In genomic region chr2:173571021-173571821, GRCh38 we compare ENCODE assay signal across 8 cellular contexts.
DNase-seq lines count a peak whose midpoint lies in the region; ATAC-seq, FAIRE-seq and TF ChIP-seq lines count a peak whose summit lies in the region.

No MANE protein-coding gene starts in this region.

- TF ChIP-seq CTCF in PC-3 (conservative IDR thresholded peaks at IDR 0.05; ENCODE audit: low read depth, low read length) (peak; percentile 70), fibroblast of the aortic adventitia (IDR thresholded peaks at IDR 0.05; ENCODE audit: insufficient read depth, low read length) (peak; percentile 19), spleen (IDR thresholded peaks at IDR 0.05 in 8 of 11, conservative IDR thresholded peaks at IDR 0.05 in 3 of 11) (peak in 6 of 11 experiments; percentile 14 to 46 (median 22))

- H3K4me1 ChIP-seq in BLaER1 treated with 17β-estradiol and CSF1 and Interleukin-3, amounts not matched to agents 10 nM and 100 nM: peaks cover 19 to 36% (median 28%) of the 10 kb centered on the region in 10 experiments; a peak in 19 of 20 replicates
- H3K4me1 ChIP-seq in PC-3 (ENCODE audit: insufficient read depth, low read length): peaks cover 40% of the 10 kb centered on the region
- H3K4me1 ChIP-seq in spleen: peaks cover 0 to 17% (median 3%) of the 10 kb centered on the region in 6 donors

- peaks cover 3% of the 10 kb centered on the region for H3K4me1 Mint-ChIP-seq in activated CD4-positive, alpha-beta T cell treated with anti-CD3 and anti-CD28 coated beads, Interleukin-2, amount 10 ng/mL, durations not matched to agents 24 days and 14 days

- POLR2A ChIA-PET in PC-3 (lab: Charles Lee; ENCODE audit: unreplicated experiment): no interaction called here

- peak overlapping the region in 4 of 11 experiments; percentile 9 to 41 (median 26); a peak in 2 of 22 replicates for H3K9ac ChIP-seq in BLaER1 treated with 17β-estradiol and CSF1 and Interleukin-3, amounts not matched to agents 10 nM and 100 nM
- H3K9ac ChIP-seq in PC-3 (ENCODE audit: low read length): peak overlapping the region; percentile 26

- CTCF ChIA-PET in PC-3 (lab: Charles Lee): interaction anchor here (0.7 kb wide), 2 partner anchors 60 to 313 kb away, joined by 3 to 5 read pairs; no protein-coding TSS in a partner anchor

- intact Hi-C loops in PC-3 (cut with micrococcal nuclease): loop anchor here (1.0 to 10.0 kb wide), 11 partner anchors 20 to 771 kb away; no protein-coding TSS in a partner anchor
- intact Hi-C loops in spleen (cut with DNase I; ENCODE audit: low total_unique reads): no loop called here
- intact Hi-C loops in activated CD4-positive, alpha-beta T cell treated with anti-CD3 and anti-CD28 coated beads, Interleukin-2, amount 10 ng/mL, durations not matched to agents 24 days and 14 days (cut with micrococcal nuclease): no loop called here

- H3K36me3 ChIP-seq in BLaER1 treated with 17β-estradiol and CSF1 and Interleukin-3, amounts not matched to agents 10 nM and 100 nM: no peaks in the 10 kb centered on the region
- H3K36me3 ChIP-seq in PC-3 (ENCODE audit: low read depth, low read length): no peaks in the 10 kb centered on the region
- H3K36me3 ChIP-seq in spleen: no peaks in the 10 kb centered on the region

- H2AFZ ChIP-seq in PC-3 (ENCODE audit: low read length): peak overlapping the region; percentile 70

- peaks cover 0 to 11% (median 9%) of the 10 kb centered on the region in 11 experiments; a peak in 9 of 22 replicates for H3K9me3 ChIP-seq in BLaER1 treated with 17β-estradiol and CSF1 and Interleukin-3, amounts not matched to agents 10 nM and 100 nM (replicated peaks in 1 of 11)
- H3K9me3 ChIP-seq in PC-3 (ENCODE audit: low read length): no peaks in the 10 kb centered on the region
- no peaks in the 10 kb centered on the region for H3K9me3 ChIP-seq in spleen

- H3K36me3 Mint-ChIP-seq in activated CD4-positive, alpha-beta T cell treated with anti-CD3 and anti-CD28 coated beads, Interleukin-2, amount 10 ng/mL, durations not matched to agents 24 days and 14 days (ENCODE audit: low read depth): no peaks in the 10 kb centered on the region

- peaks cover 17% of the 10 kb centered on the region for H3K27me3 Mint-ChIP-seq in activated CD4-positive, alpha-beta T cell treated with anti-CD3 and anti-CD28 coated beads, Interleukin-2, amount 10 ng/mL, durations not matched to agents 24 days and 14 days

- H3K27me3 ChIP-seq in BLaER1 treated with 17β-estradiol and CSF1 and Interleukin-3, amounts not matched to agents 10 nM and 100 nM: no peaks in the 10 kb centered on the region
- H3K27me3 ChIP-seq in PC-3 (ENCODE audit: low read length) (no peaks in the 10 kb centered on the region), spleen (replicated peaks in 1 of 7) (peaks cover 0 to 10% (median 0%) of the 10 kb centered on the region in 7 donors)

- no peak for FAIRE-seq in HTR-8/SVneo (lab: Jason Lieb, UNC)

- H4K20me1 ChIP-seq in BLaER1 treated with 17β-estradiol and CSF1 and Interleukin-3, amounts not matched to agents 10 nM and 100 nM: no peaks in the 10 kb centered on the region
- no peaks in the 10 kb centered on the region for H4K20me1 ChIP-seq in PC-3 (ENCODE audit: low read length)

- no peak overlapping the region for H3K4me3 Mint-ChIP-seq in activated CD4-positive, alpha-beta T cell treated with anti-CD3 and anti-CD28 coated beads, Interleukin-2, amount 10 ng/mL, durations not matched to agents 24 days and 14 days

- WGBS in spleen, 5 donors: 8 to 13% (median 9%) methylated on average over 10 of the region's 10 CpGs

- no peak overlapping the region for H3K4me3 ChIP-seq in BLaER1 treated with 17β-estradiol and CSF1 and Interleukin-3, amounts not matched to agents 10 nM and 100 nM
- H3K4me3 ChIP-seq in PC-3 (ENCODE audit: low read length) (peak overlapping the region; percentile 58), fibroblast of the aortic adventitia (ENCODE audit: low read depth, low read length) (no peak overlapping the region), spleen (no peak overlapping the region)

- peak; percentile 72 for ATAC-seq in PC-3
- ATAC-seq in GM18867 (IDR thresholded peaks at IDR 0.05; ENCODE audit: unreplicated experiment): no peak

- H3K79me2 ChIP-seq in PC-3 (ENCODE audit: low read length): peaks cover 24% of the 10 kb centered on the region

- H3K27ac ChIP-seq in BLaER1 treated with 17β-estradiol and CSF1 and Interleukin-3, amounts not matched to agents 10 nM and 100 nM: peak overlapping the region in 1 of 11 experiments; percentile 23; a peak in 1 of 22 replicates
- H3K27ac ChIP-seq in PC-3 (ENCODE audit: low read length) (peak overlapping the region; percentile 71), spleen (no peak overlapping the region)

- H3F3A ChIP-seq in PC-3 (ENCODE audit: low read length, unreplicated experiment): no peaks in the 10 kb centered on the region

- no TSS peak for BruUV-seq in PC-3 (replicated peaks; lab: Mats Ljungman, UMichigan)

- no peaks in the 10 kb centered on the region for H3K9me2 ChIP-seq in PC-3 (replicated peaks; ENCODE audit: low read length)

- H3K27ac Mint-ChIP-seq in activated CD4-positive, alpha-beta T cell treated with anti-CD3 and anti-CD28 coated beads, Interleukin-2, amount 10 ng/mL, durations not matched to agents 24 days and 14 days: no peak overlapping the region

- H3K9me3 Mint-ChIP-seq in activated CD4-positive, alpha-beta T cell treated with anti-CD3 and anti-CD28 coated beads, Interleukin-2, amount 10 ng/mL, durations not matched to agents 24 days and 14 days: peaks cover 5% of the 10 kb centered on the region

- peak overlapping the region; percentile 46 to 72 (median 61) for H3K4me2 ChIP-seq in BLaER1 treated with 17β-estradiol and CSF1 and Interleukin-3, amounts not matched to agents 10 nM and 100 nM
- H3K4me2 ChIP-seq in PC-3 (ENCODE audit: low read length): peak overlapping the region; percentile 79

- TF ChIP-seq POLR2A in spleen (IDR thresholded peaks at IDR 0.05): no peak

- DNase-seq in HTR-8/SVneo (ENCODE audit: insufficient read length, low spot score): peak; percentile 37
- peak; percentile 77 for DNase-seq in PC-3
- peak; percentile 49 for DNase-seq in fibroblast of the aortic adventitia (ENCODE audit: low read depth)
- no peak for DNase-seq in spleen
- DNase-seq in activated CD4-positive, alpha-beta T cell treated with anti-CD3 and anti-CD28 coated beads, Interleukin-2, amount 10 ng/mL, durations not matched to agents 24 days and 14 days: no peak
- DNase-seq in epidermal melanocyte (ENCODE audit: insufficient read length, low spot score): no peak

Comparison
In these comparisons a context has a peak if more than half of its experiments do, and no peak if none do; other contexts are left out.
1. DNase-seq: peak in HTR-8/SVneo (single experiment), PC-3 (single experiment) and fibroblast of the aortic adventitia (single experiment); none in spleen (single experiment), activated CD4-positive, alpha-beta T cell treated with anti-CD3 and anti-CD28 coated beads, Interleukin-2, amount 10 ng/mL, durations not matched to agents 24 days and 14 days (single experiment) and epidermal melanocyte (single experiment).
2. CTCF ChIP-seq: peak in every context shown above with its lines; median percentile 70 in PC-3; 22 in spleen; 19 in fibroblast of the aortic adventitia.